In genomic region chr3:43212914-43213611, GRCh38 we compare ENCODE assay signal across 1 cellular context.
A peak's percentile ranks its signal among the peaks of the same experiment; 100 is the strongest.
TF ChIP-seq lines count a peak whose summit lies in the region.

No MANE protein-coding gene starts in this region.

TF ChIP-seq in GM12878, 131 proteins besides CTCF, POLR2A, EP300 and RAD21 (continued from another document):
- TF ChIP-seq CUX1 (IDR thresholded peaks at IDR 0.05; ENCODE audit: insufficient replicate concordance, low read depth, low read length) (no peak), MLLT1 (IDR thresholded peaks at IDR 0.05) (no peak), CHD4 (IDR thresholded peaks at IDR 0.05) (no peak), EGR1 (IDR thresholded peaks at IDR 0.05; ENCODE audit: borderline replicate concordance in 1 of 2, low read depth in 2 of 2, low read length in 2 of 2) (no peak), ZNF274 (IDR thresholded peaks at IDR 0.05; ENCODE audit: insufficient read depth, insufficient read length) (no peak), NR2F1 (conservative IDR thresholded peaks at IDR 0.05) (no peak), ZBED1 (IDR thresholded peaks at IDR 0.05; ENCODE audit: borderline replicate concordance) (no peak), SIX5 (IDR thresholded peaks at IDR 0.05; ENCODE audit: low read depth, low read length, severe bottlenecking) (no peak), CBX3 (IDR thresholded peaks at IDR 0.05; ENCODE audit: borderline replicate concordance, low read depth) (no peak), WRNIP1 (IDR thresholded peaks at IDR 0.05; ENCODE audit: borderline replicate concordance, low read depth, low read length) (no peak), TBL1XR1 (IDR thresholded peaks at IDR 0.05; ENCODE audit: low read depth, low read length) (no peak)
- TF ChIP-seq, protein P1, sequence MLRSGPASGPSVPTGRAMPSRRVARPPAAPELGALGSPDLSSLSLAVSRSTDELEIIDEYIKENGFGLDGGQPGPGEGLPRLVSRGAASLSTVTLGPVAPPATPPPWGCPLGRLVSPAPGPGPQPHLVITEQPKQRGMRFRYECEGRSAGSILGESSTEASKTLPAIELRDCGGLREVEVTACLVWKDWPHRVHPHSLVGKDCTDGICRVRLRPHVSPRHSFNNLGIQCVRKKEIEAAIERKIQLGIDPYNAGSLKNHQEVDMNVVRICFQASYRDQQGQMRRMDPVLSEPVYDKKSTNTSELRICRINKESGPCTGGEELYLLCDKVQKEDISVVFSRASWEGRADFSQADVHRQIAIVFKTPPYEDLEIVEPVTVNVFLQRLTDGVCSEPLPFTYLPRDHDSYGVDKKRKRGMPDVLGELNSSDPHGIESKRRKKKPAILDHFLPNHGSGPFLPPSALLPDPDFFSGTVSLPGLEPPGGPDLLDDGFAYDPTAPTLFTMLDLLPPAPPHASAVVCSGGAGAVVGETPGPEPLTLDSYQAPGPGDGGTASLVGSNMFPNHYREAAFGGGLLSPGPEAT (IDR thresholded peaks at IDR 0.05; ENCODE audit: low read depth), result peak; percentile 73; the same call in 1 of the 2 replicates
TF ChIP-seq in GM12878: peak in this region for 13.
